Comparison of ENCODE assay signal across 24 cellular contexts in the genomic region with DNA sequence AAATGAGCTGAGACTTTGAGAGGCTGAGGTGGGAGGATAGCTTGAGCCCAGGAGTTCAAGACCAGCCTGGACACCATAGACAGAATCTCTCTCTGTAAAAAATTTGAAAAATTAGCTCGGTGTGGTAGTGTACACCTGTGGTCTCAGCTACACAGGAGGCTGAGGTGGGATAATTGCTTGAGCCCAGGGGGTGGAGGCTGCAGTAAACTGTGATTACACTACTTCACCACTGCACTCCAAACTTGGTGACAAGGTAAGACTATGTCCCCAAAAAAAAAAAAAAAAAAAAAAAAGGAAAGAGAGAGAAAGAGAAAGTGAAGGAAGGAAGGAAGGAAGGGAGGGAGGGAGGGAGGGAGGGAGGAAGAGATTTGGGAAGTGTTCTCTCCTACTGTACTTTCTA.
"Had no signal": no experiment of that assay in that cellular context is flagged by ENCODE, and none has a peak within 500 bp of the region (broad histone marks: within the 10 kb centered on the region; RNA-seq: fewer than 3 reads in every experiment).

No MANE protein-coding gene starts in this region.

- DNase-seq: cortex of kidney; effector CD4-positive, alpha-beta T cell; foreskin fibroblast; gastrocnemius medialis; heart left ventricle; hippocampal formation; left cardiac atrium; left lung; mesenchymal stem cell; midbrain; naive thymus-derived CD4-positive, alpha-beta T cell; right cardiac atrium; small intestine; stimulated activated CD4-positive, alpha-beta T cell treated with anti-CD3 and anti-CD28 coated beads, Interleukin-15, amount 100 ng/mL, for 24 hours; stimulated activated CD4-positive, alpha-beta T cell treated with anti-CD3 and anti-CD28 coated beads, Interleukin-2, amount 100 ng/mL, for 48 hours; stimulated activated naive B cell treated with anti-CD40 and anti-IgM and Interleukin-4, amounts not matched to agents 10 μg/mL and 1 μg/mL and 100 μg/mL, for 72 hours; transverse colon; upper lobe of right lung; uterus had no signal

- H3K4me3 ChIP-seq: gastrocnemius medialis, heart left ventricle, left lung, neural progenitor cell, prostate gland, suprapubic skin, transverse colon, upper lobe of right lung, uterus had no signal

- H3K4me3 Mint-ChIP-seq: naive thymus-derived CD4-positive, alpha-beta T cell; nephron; neural progenitor cell; stimulated activated naive B cell treated with anti-CD40 and anti-IgM and Interleukin-4, amounts not matched to agents 10 μg/mL and 1 μg/mL and 100 μg/mL, for 72 hours; stimulated activated naive CD8-positive, alpha-beta T cell treated with anti-CD3 and anti-CD28 coated beads, Interleukin-15, Interleukin-2, amounts not matched to agents 100 ng/mL and 50 ng/mL, for 24 hours had no signal

- ATAC-seq: gastrocnemius medialis; heart left ventricle; left cardiac atrium; left lung; naive thymus-derived CD4-positive, alpha-beta T cell; right cardiac atrium; upper lobe of right lung had no signal

- H2AFZ ChIP-seq: neural progenitor cell had no signal

- H3K4me2 ChIP-seq: neural progenitor cell had no signal

- H3K9ac ChIP-seq: neural progenitor cell had no signal

- H3K27me3 ChIP-seq: gastrocnemius medialis, heart left ventricle, left lung, neural progenitor cell, suprapubic skin, transverse colon, upper lobe of right lung, uterus had no signal

- H3K36me3 ChIP-seq: heart left ventricle, left lung, neural progenitor cell, prostate gland, suprapubic skin, transverse colon, upper lobe of right lung, uterus had no signal

- H3K27ac Mint-ChIP-seq: neural progenitor cell; stimulated activated naive B cell treated with anti-CD40 and anti-IgM and Interleukin-4, amounts not matched to agents 10 μg/mL and 1 μg/mL and 100 μg/mL, for 72 hours; stimulated activated naive CD8-positive, alpha-beta T cell treated with anti-CD3 and anti-CD28 coated beads, Interleukin-15, Interleukin-2, amounts not matched to agents 100 ng/mL and 50 ng/mL, for 24 hours had no signal

- H3K27ac ChIP-seq: left lung, neural progenitor cell, prostate gland, suprapubic skin, upper lobe of right lung had no signal

- H3K4me1 ChIP-seq: left lung, neural progenitor cell, prostate gland had no signal

- H3K27me3 Mint-ChIP-seq: naive thymus-derived CD4-positive, alpha-beta T cell; stimulated activated naive B cell treated with anti-CD40 and anti-IgM and Interleukin-4, amounts not matched to agents 10 μg/mL and 1 μg/mL and 100 μg/mL, for 72 hours; stimulated activated naive CD8-positive, alpha-beta T cell treated with anti-CD3 and anti-CD28 coated beads, Interleukin-15, Interleukin-2, amounts not matched to agents 100 ng/mL and 50 ng/mL, for 24 hours had no signal

- H3K4me1 Mint-ChIP-seq: neural progenitor cell had no signal

- H3K9me3 ChIP-seq: gastrocnemius medialis, prostate gland, transverse colon had no signal
